ENCODE assay signal across 38 cellular contexts in the genomic region with DNA sequence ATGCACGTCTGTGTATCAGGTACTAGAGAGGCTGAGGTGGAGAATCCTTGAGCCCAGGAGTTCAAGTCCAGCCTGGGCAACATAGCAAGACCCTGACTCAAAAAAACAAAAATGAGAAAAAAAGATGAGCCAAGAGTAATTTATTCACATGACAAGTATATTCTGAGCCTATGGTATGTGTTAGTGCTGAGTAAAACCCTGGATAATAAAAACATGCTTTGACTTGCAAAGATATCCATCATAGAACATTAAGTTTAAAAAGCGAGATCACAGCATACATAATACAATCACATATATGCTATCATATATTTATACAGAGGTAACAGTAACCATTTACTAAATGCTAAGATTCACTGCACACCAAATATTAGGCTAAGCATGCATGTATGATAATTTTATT. TPM values are rescaled to one million over a fixed set of nuclear protein-coding genes. Genes with fewer than 3 reads are reported as not detected.
"Had no signal": no experiment of that assay in that cellular context is flagged by ENCODE, and none has a peak within 500 bp of the region (broad histone marks: within the 10 kb centered on the region; RNA-seq: fewer than 3 reads in every experiment).

No MANE protein-coding gene starts in this region.

- ATAC-seq: activated CD8-positive, alpha-beta memory T cell treated with anti-CD3 and anti-CD28 coated beads, Interleukin-2, amount 10 ng/mL, durations not matched to agents 7 days and 5 days; activated CD8-positive, alpha-beta T cell treated with anti-CD3 and anti-CD28 coated beads, Interleukin-2, amount 10 ng/mL, durations not matched to agents 7 days and 5 days; activated naive CD8-positive, alpha-beta T cell treated with anti-CD3 and anti-CD28 coated beads, Interleukin-2, amount 50 U/mL, for 24 hours had no signal

- FAIRE-seq: TTC549 had no signal

- H3K36me3 Mint-ChIP-seq: activated CD4-positive, alpha-beta memory T cell treated with anti-CD3 and anti-CD28 coated beads for 36 hours; activated CD8-positive, alpha-beta memory T cell treated with anti-CD3 and anti-CD28 coated beads, Interleukin-2, amount 10 ng/mL, durations not matched to agents 7 days and 5 days; activated naive CD4-positive, alpha-beta T cell treated with anti-CD3 and anti-CD28 coated beads, Interleukin-2, amount 10 ng/mL, durations not matched to agents 7 days and 5 days; activated naive CD4-positive, alpha-beta T cell treated with anti-CD3 and anti-CD28 coated beads, Interleukin-2, amount 50 U/mL, for 24 hours; activated naive CD8-positive, alpha-beta T cell; activated naive CD8-positive, alpha-beta T cell treated with anti-CD3 and anti-CD28 coated beads, Interleukin-2, amount 10 ng/mL, durations not matched to agents 7 days and 5 days; brain had no signal

- H3K27me3 ChIP-seq: ascending aorta had no signal

- H3K4me3 ChIP-seq: ascending aorta had no signal

- H3K36me3 ChIP-seq: ascending aorta, WERI-Rb-1 had no signal

- H3K4me1 ChIP-seq: ascending aorta had no signal

- H3K27ac Mint-ChIP-seq: activated B cell treated with CpG ODN at 0.5 μM for 24 hours; activated CD4-positive, alpha-beta memory T cell treated with anti-CD3 and anti-CD28 coated beads for 36 hours; activated CD4-positive, alpha-beta T cell treated with anti-CD3 and anti-CD28 coated beads, Interleukin-2, amount 10 ng/mL, durations not matched to agents 24 days and 14 days; activated CD8-positive, alpha-beta memory T cell treated with anti-CD3 and anti-CD28 coated beads, Interleukin-2, amount 10 ng/mL, durations not matched to agents 7 days and 5 days; activated CD8-positive, alpha-beta T cell treated with anti-CD3 and anti-CD28 coated beads, Interleukin-2, amount 10 ng/mL, durations not matched to agents 7 days and 5 days; activated naive CD4-positive, alpha-beta T cell treated with anti-CD3 and anti-CD28 coated beads, Interleukin-2, amount 10 ng/mL, durations not matched to agents 7 days and 5 days; activated naive CD4-positive, alpha-beta T cell treated with anti-CD3 and anti-CD28 coated beads, Interleukin-2, amount 50 U/mL, for 24 hours; activated naive CD8-positive, alpha-beta T cell; activated naive CD8-positive, alpha-beta T cell treated with anti-CD3 and anti-CD28 coated beads, Interleukin-2, amount 10 ng/mL, durations not matched to agents 7 days and 5 days; activated naive CD8-positive, alpha-beta T cell treated with anti-CD3 and anti-CD28 coated beads, Interleukin-2, amount 50 U/mL, for 24 hours; activated T-cell treated with anti-CD3 and anti-CD28 coated beads, Interleukin-2, amount 50 U/mL, for 24 hours; activated T-helper 2 cell treated with anti-CD3 and anti-CD28 coated beads, Interferon-gamma antibody, Interleukin-2, Interleukin-4, amounts not matched to agents 10 μg/mL and 5 μg/mL and 100 μg/mL, durations not matched to agents 14 hours and 24 hours and 36 hours; brain; T-helper 1 cell treated with Interleukin-12 subunit alpha and Interleukin-12 subunit beta and Interleukin-4 antibody, amounts not matched to agents 30 μg/mL and 1 μg/mL, for 36 hours; T-helper 2 cell treated with Interferon-gamma antibody and Interleukin-4, amounts not matched to agents 5 μg/mL and 100 μg/mL, for 36 hours had no signal

- H3K4me1 Mint-ChIP-seq: activated naive CD4-positive, alpha-beta T cell treated with anti-CD3 and anti-CD28 coated beads, Interleukin-2, amount 10 ng/mL, durations not matched to agents 7 days and 5 days had no signal

- DNase-seq: activated B cell treated with CpG ODN at 0.5 μM for 24 hours; activated CD4-positive, alpha-beta memory T cell treated with anti-CD3 and anti-CD28 coated beads for 36 hours; activated CD4-positive, alpha-beta T cell treated with anti-CD3 and anti-CD28 coated beads for 4 hours; activated CD4-positive, alpha-beta T cell treated with anti-CD3 and anti-CD28 coated beads, Interleukin-2, amount 10 ng/mL, durations not matched to agents 24 days and 14 days; activated CD4-positive, alpha-beta T cell treated with anti-CD3 and anti-CD28 coated beads, Interleukin-2, amount 50 U/mL, for 1 hour; activated CD4-positive, alpha-beta T cell treated with anti-CD3 and anti-CD28 coated beads, Interleukin-2, amount 50 U/mL, for 4 hours; activated CD4-positive, CD25-positive, alpha-beta regulatory T cell treated with anti-CD3 and anti-CD28 coated beads, Interleukin-2, amount 50 U/mL, for 72 hours; activated CD8-positive, alpha-beta memory T cell treated with anti-CD3 and anti-CD28 coated beads for 24 hours; activated CD8-positive, alpha-beta memory T cell treated with anti-CD3 and anti-CD28 coated beads, Interleukin-2, amount 10 ng/mL, durations not matched to agents 7 days and 5 days; activated CD8-positive, alpha-beta memory T cell treated with anti-CD3 and anti-CD28 coated beads, Interleukin-2, amount 50 U/mL, for 48 hours; activated CD8-positive, alpha-beta T cell treated with anti-CD3 and anti-CD28 coated beads, Interleukin-2, amount 10 ng/mL, durations not matched to agents 7 days and 5 days; activated effector memory CD4-positive, alpha-beta T cell treated with Interleukin-2 at 50 U/mL for 16 hours; activated gamma-delta T cell; activated naive CD4-positive, alpha-beta T cell treated with anti-CD3 and anti-CD28 coated beads, Interleukin-2, amount 10 ng/mL, durations not matched to agents 7 days and 5 days; activated naive CD4-positive, alpha-beta T cell treated with Interleukin-2 at 50 U/mL for 16 hours; activated naive CD8-positive, alpha-beta T cell treated with anti-CD3 and anti-CD28 coated beads, Interleukin-2, amount 10 ng/mL, durations not matched to agents 7 days and 5 days; activated naive CD8-positive, alpha-beta T cell treated with anti-CD3 and anti-CD28 coated beads, Interleukin-2, amount 50 U/mL, for 24 hours; activated T-cell treated with anti-CD3 and anti-CD28 coated beads, Interleukin-2, amount 50 U/mL, for 24 hours; activated T-cell treated with anti-CD3 and anti-CD28 coated beads, Interleukin-2, amount 50 U/mL, for 48 hours; amygdala; anterior cingulate cortex; central memory CD4-positive, alpha-beta T cell; SW 1271; T-helper 1 cell; T-helper 2 cell; T-helper 9 cell; WERI-Rb-1 had no signal

- H3K4me3 Mint-ChIP-seq: activated B cell treated with CpG ODN at 0.5 μM for 24 hours; activated CD4-positive, alpha-beta memory T cell treated with anti-CD3 and anti-CD28 coated beads for 36 hours; activated CD4-positive, alpha-beta T cell treated with anti-CD3 and anti-CD28 coated beads, Interleukin-2, amount 10 ng/mL, durations not matched to agents 24 days and 14 days; activated CD8-positive, alpha-beta memory T cell treated with anti-CD3 and anti-CD28 coated beads, Interleukin-2, amount 10 ng/mL, durations not matched to agents 7 days and 5 days; activated CD8-positive, alpha-beta T cell treated with anti-CD3 and anti-CD28 coated beads, Interleukin-2, amount 10 ng/mL, durations not matched to agents 7 days and 5 days; activated naive CD4-positive, alpha-beta T cell treated with anti-CD3 and anti-CD28 coated beads, Interleukin-2, amount 10 ng/mL, durations not matched to agents 7 days and 5 days; activated naive CD4-positive, alpha-beta T cell treated with anti-CD3 and anti-CD28 coated beads, Interleukin-2, amount 50 U/mL, for 24 hours; activated naive CD8-positive, alpha-beta T cell; activated naive CD8-positive, alpha-beta T cell treated with anti-CD3 and anti-CD28 coated beads, Interleukin-2, amount 10 ng/mL, durations not matched to agents 7 days and 5 days; activated naive CD8-positive, alpha-beta T cell treated with anti-CD3 and anti-CD28 coated beads, Interleukin-2, amount 50 U/mL, for 24 hours; activated T-cell treated with anti-CD3 and anti-CD28 coated beads, Interleukin-2, amount 50 U/mL, for 24 hours; brain; T-helper 1 cell treated with Interleukin-12 subunit alpha and Interleukin-12 subunit beta and Interleukin-4 antibody, amounts not matched to agents 30 μg/mL and 1 μg/mL, for 36 hours; T-helper 2 cell treated with Interferon-gamma antibody and Interleukin-4, amounts not matched to agents 5 μg/mL and 100 μg/mL, for 36 hours had no signal

- H3K9me3 Mint-ChIP-seq: activated B cell treated with CpG ODN at 0.5 μM for 24 hours; activated CD4-positive, alpha-beta memory T cell treated with anti-CD3 and anti-CD28 coated beads for 36 hours; activated CD4-positive, alpha-beta T cell treated with anti-CD3 and anti-CD28 coated beads, Interleukin-2, amount 10 ng/mL, durations not matched to agents 24 days and 14 days; activated naive CD4-positive, alpha-beta T cell treated with anti-CD3 and anti-CD28 coated beads, Interleukin-2, amount 10 ng/mL, durations not matched to agents 7 days and 5 days; activated naive CD4-positive, alpha-beta T cell treated with anti-CD3 and anti-CD28 coated beads, Interleukin-2, amount 50 U/mL, for 24 hours; activated naive CD8-positive, alpha-beta T cell treated with anti-CD3 and anti-CD28 coated beads, Interleukin-2, amount 10 ng/mL, durations not matched to agents 7 days and 5 days; activated naive CD8-positive, alpha-beta T cell treated with anti-CD3 and anti-CD28 coated beads, Interleukin-2, amount 50 U/mL, for 24 hours; activated T-cell treated with anti-CD3 and anti-CD28 coated beads, Interleukin-2, amount 50 U/mL, for 24 hours; activated T-helper 2 cell treated with anti-CD3 and anti-CD28 coated beads, Interferon-gamma antibody, Interleukin-2, Interleukin-4, amounts not matched to agents 10 μg/mL and 5 μg/mL and 100 μg/mL, durations not matched to agents 14 hours and 24 hours and 36 hours; T-helper 1 cell treated with Interleukin-12 subunit alpha and Interleukin-12 subunit beta and Interleukin-4 antibody, amounts not matched to agents 30 μg/mL and 1 μg/mL, for 36 hours; T-helper 2 cell treated with Interferon-gamma antibody and Interleukin-4, amounts not matched to agents 5 μg/mL and 100 μg/mL, for 36 hours had no signal

- H3K27ac ChIP-seq: ascending aorta, WERI-Rb-1 had no signal

- H3K27me3 Mint-ChIP-seq: brain had no signal

RNA-seq across cellular contexts. Expression of gene SLC10A1, which starts 23.9 kb away (rescaled TPM):
- total RNA-seq: activated B cell treated with CpG ODN at 0.5 μM for 24 hours; activated CD4-positive, alpha-beta memory T cell treated with anti-CD3 and anti-CD28 coated beads for 36 hours; activated CD4-positive, alpha-beta T cell treated with anti-CD3 and anti-CD28 coated beads, Interleukin-2, amount 10 ng/mL, durations not matched to agents 24 days and 14 days; activated CD8-positive, alpha-beta memory T cell treated with anti-CD3 and anti-CD28 coated beads, Interleukin-2, amount 10 ng/mL, durations not matched to agents 7 days and 5 days; activated CD8-positive, alpha-beta T cell treated with anti-CD3 and anti-CD28 coated beads, Interleukin-2, amount 10 ng/mL, durations not matched to agents 7 days and 5 days; activated naive CD8-positive, alpha-beta T cell treated with anti-CD3 and anti-CD28 coated beads, Interleukin-2, amount 10 ng/mL, durations not matched to agents 7 days and 5 days; activated T-helper 2 cell treated with anti-CD3 and anti-CD28 coated beads, Interferon-gamma antibody, Interleukin-2, Interleukin-4, amounts not matched to agents 10 μg/mL and 5 μg/mL and 100 μg/mL, durations not matched to agents 14 hours and 24 hours and 36 hours; ascending aorta; cardiac septum; cerebellum had no signal
- polyA plus RNA-seq: adipose tissue had no signal

RNA-seq across cellular contexts. Expression of gene SMOC1, which starts 58.2 kb away (rescaled TPM):
- total RNA-seq: activated B cell treated with CpG ODN at 0.5 μM for 24 hours; activated CD4-positive, alpha-beta memory T cell treated with anti-CD3 and anti-CD28 coated beads for 36 hours; activated CD4-positive, alpha-beta T cell treated with anti-CD3 and anti-CD28 coated beads, Interleukin-2, amount 10 ng/mL, durations not matched to agents 24 days and 14 days; activated CD8-positive, alpha-beta memory T cell treated with anti-CD3 and anti-CD28 coated beads, Interleukin-2, amount 10 ng/mL, durations not matched to agents 7 days and 5 days; activated CD8-positive, alpha-beta T cell treated with anti-CD3 and anti-CD28 coated beads, Interleukin-2, amount 10 ng/mL, durations not matched to agents 7 days and 5 days; activated naive CD8-positive, alpha-beta T cell treated with anti-CD3 and anti-CD28 coated beads, Interleukin-2, amount 10 ng/mL, durations not matched to agents 7 days and 5 days; activated T-helper 2 cell treated with anti-CD3 and anti-CD28 coated beads, Interferon-gamma antibody, Interleukin-2, Interleukin-4, amounts not matched to agents 10 μg/mL and 5 μg/mL and 100 μg/mL, durations not matched to agents 14 hours and 24 hours and 36 hours had no signal
